ENCODE assay signal across 8 cellular contexts in genomic region chr6:18386302-18386976, GRCh38. TPM values are rescaled to one million over a fixed set of nuclear protein-coding genes. Genes with fewer than 3 reads are reported as not detected.
DNase-seq lines count a peak whose midpoint lies in the region; ATAC-seq lines count a peak whose summit lies in the region.

No MANE protein-coding gene starts in this region.

- peak; percentile 22 for DNase-seq in Ammon's horn (ENCODE audit: low spot score)
- DNase-seq in NCI-H2029 (lab: John Stamatoyannopoulos, UW) = peak; percentile 14
- no peak for DNase-seq in effector memory CD8-positive, alpha-beta T cell
- no peak for DNase-seq in naive thymus-derived CD8-positive, alpha-beta T cell
- no peak for DNase-seq in posterior vena cava (ENCODE audit: low spot score)
- no peak for DNase-seq in DMS114 treated with DMSO at 0.1 percent for 48 hours (lab: John Stamatoyannopoulos, UW; ENCODE audit: unreplicated experiment)
- DNase-seq in HUDEP-2 (lab: John Stamatoyannopoulos, UW; ENCODE audit: unreplicated experiment in 76 of 76) = no peak

- POLR2A ChIA-PET in naive thymus-derived CD8-positive, alpha-beta T cell (lab: Charles Lee) = interaction anchor here (0.8 to 2.6 kb wide), 3 partner anchors 85 to 231 kb away, joined by 3 to 8 read pairs (median 5); partner anchors contain the start of genes DEK, KDM1B and TPMT

- H3K9me3 Mint-ChIP-seq in effector memory CD8-positive, alpha-beta T cell = no peaks in the 10 kb centered on the region
- H3K9me3 Mint-ChIP-seq in naive thymus-derived CD8-positive, alpha-beta T cell = no peaks in the 10 kb centered on the region

- H3K27me3 Mint-ChIP-seq in effector memory CD8-positive, alpha-beta T cell = peaks cover 0 to 6% of the 10 kb centered on the region in 2 donors
- H3K27me3 Mint-ChIP-seq in naive thymus-derived CD8-positive, alpha-beta T cell = no peaks in the 10 kb centered on the region

- H3K4me3 Mint-ChIP-seq in effector memory CD8-positive, alpha-beta T cell = peak overlapping the region; percentile 98 to 99
- H3K4me3 Mint-ChIP-seq in naive thymus-derived CD8-positive, alpha-beta T cell = peak overlapping the region; percentile 92 to 100 (median 96)

- intact Hi-C loops in posterior vena cava (cut with DNase I) = no loop called here

- no peak for ATAC-seq in effector memory CD8-positive, alpha-beta T cell (replicated peaks)
- no peak for ATAC-seq in naive thymus-derived CD8-positive, alpha-beta T cell
- no peak for ATAC-seq in GM18502 (IDR thresholded peaks at IDR 0.05; ENCODE audit: poor library complexity, unreplicated experiment)

- no peaks in the 10 kb centered on the region for H3K36me3 Mint-ChIP-seq in effector memory CD8-positive, alpha-beta T cell (ENCODE audit: insufficient read depth)
- H3K36me3 Mint-ChIP-seq in naive thymus-derived CD8-positive, alpha-beta T cell = no peaks in the 10 kb centered on the region

- peaks cover 18 to 22% of the 10 kb centered on the region in 2 donors for H3K4me1 Mint-ChIP-seq in effector memory CD8-positive, alpha-beta T cell (ENCODE audit: low read depth in 2 of 2)
- H3K4me1 Mint-ChIP-seq in naive thymus-derived CD8-positive, alpha-beta T cell = peaks cover 14 to 42% (median 38%) of the 10 kb centered on the region in 4 donors

- peak overlapping the region; percentile 90 to 91 for H3K27ac Mint-ChIP-seq in effector memory CD8-positive, alpha-beta T cell
- H3K27ac Mint-ChIP-seq in naive thymus-derived CD8-positive, alpha-beta T cell = peak overlapping the region; percentile 86 to 98 (median 93)

RNA-seq across cellular contexts. Expression of gene RNF144B, which starts 0.7 kb away (rescaled TPM):
- 1 to 10 TPM; 4.6 to 6.4 TPM for total RNA-seq in naive thymus-derived CD8-positive, alpha-beta T cell
- 1 to 10 TPM; 2.1 to 3.6 (median 3.0) TPM for polyA plus RNA-seq in naive thymus-derived CD8-positive, alpha-beta T cell
- total RNA-seq in posterior vena cava = 10 to 100 TPM; 21.5 to 26.0 TPM

Comparison
In these comparisons a context has a peak if more than half of its experiments do, and no peak if none do; other contexts are left out.
1. DNase-seq: peak in Ammon's horn (single experiment) and NCI-H2029 (single experiment); none in effector memory CD8-positive, alpha-beta T cell (0 of 3), naive thymus-derived CD8-positive, alpha-beta T cell (0 of 10), posterior vena cava (single experiment), DMS114 treated with DMSO at 0.1 percent for 48 hours (single experiment) and HUDEP-2 (0 of 76).